Comparison of ENCODE assay signal across 9 cellular contexts in the genomic region with DNA sequence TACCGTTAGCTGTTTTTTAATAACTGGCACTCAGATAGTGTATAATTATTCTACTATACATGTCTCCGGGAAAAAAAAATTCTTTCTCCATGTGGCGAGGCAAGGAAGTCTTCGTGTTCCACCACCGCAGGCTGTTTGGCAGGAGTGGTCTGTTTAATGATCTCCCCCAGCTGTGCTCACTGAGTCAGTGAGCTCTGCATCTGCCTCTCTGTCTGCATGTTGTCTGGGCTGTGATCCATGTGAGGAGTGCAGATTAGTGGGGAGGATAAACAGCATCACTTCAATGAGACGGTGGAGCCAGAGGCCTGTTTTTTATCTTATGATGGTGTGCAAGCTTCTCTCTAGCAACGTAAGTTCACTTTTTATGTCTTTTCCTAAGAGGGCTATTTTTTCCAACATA.
DNase-seq lines count a peak whose midpoint lies in the region; ATAC-seq and TF ChIP-seq lines count a peak whose summit lies in the region.
"Had no signal": no experiment of that assay in that cellular context is flagged by ENCODE, and none has a peak within 500 bp of the region (broad histone marks: within the 10 kb centered on the region; RNA-seq: fewer than 3 reads in every experiment).

No MANE protein-coding gene starts in this region.

- TF ChIP-seq POLR2A in lower leg skin (IDR thresholded peaks at IDR 0.05) = no peak

- ATAC-seq in upper lobe of right lung = peak; percentile 86
- ATAC-seq in HG03342 (IDR thresholded peaks at IDR 0.05; ENCODE audit: unreplicated experiment) = no peak

- no peak overlapping the region for H3K4me2 ChIP-seq in mammary epithelial cell (ENCODE audit: insufficient read depth, low read depth, low read length)

- H3K27ac ChIP-seq in colonic mucosa = no peak overlapping the region
- H3K27ac ChIP-seq in upper lobe of right lung = no peak overlapping the region
- no peak overlapping the region for H3K27ac ChIP-seq in mammary epithelial cell (ENCODE audit: insufficient read depth, low read depth, low read length)

- no peaks in the 10 kb centered on the region for H3K79me2 ChIP-seq in mammary epithelial cell (ENCODE audit: insufficient read depth, low read length)

- BruUV-seq in mammary epithelial cell (replicated peaks; lab: Mats Ljungman, UMichigan) = no TSS peak

- no peaks in the 10 kb centered on the region for H4K20me1 ChIP-seq in mammary epithelial cell (ENCODE audit: insufficient read depth, low read length)

- in situ Hi-C loops in mammary epithelial cell (cut with MboI; ENCODE audit: low sequenced_read_pairs in 2 of 2) = no loop called here

- H3K4me3 ChIP-seq in colonic mucosa (no peak overlapping the region), lower leg skin (ENCODE audit: low read depth, poor library complexity, severe bottlenecking) (no peak overlapping the region), upper lobe of right lung (no peak overlapping the region), mammary epithelial cell (replicated peaks in 1 of 3; ENCODE audit: insufficient read depth in 1 of 3, low read depth in 2 of 3, low read length in 3 of 3) (no peak overlapping the region)

- intact Hi-C loops in colonic mucosa (cut with DNase I) (no loop called here), lower leg skin (cut with DNase I; ENCODE audit: low total_unique reads) (no loop called here), upper lobe of right lung (cut with DNase I) (no loop called here), mammary epithelial cell (cut with micrococcal nuclease) (no loop called here)

- 33 to 50% methylated on average over 7 of the region's 7 CpGs for WGBS in lower leg skin, 2 donors
- 56% methylated on average over 6 of the region's 7 CpGs for WGBS in mammary epithelial cell (ENCODE audit: low coverage, missing lambda C conversion rate)

- H3K9ac ChIP-seq in colonic mucosa (ENCODE audit: low read depth in 2 of 2, low read length in 2 of 2) (no peak overlapping the region), mammary epithelial cell (ENCODE audit: insufficient read depth, low read length) (no peak overlapping the region)

- TF ChIP-seq CTCF in colonic mucosa (IDR thresholded peaks at IDR 0.05) (no peak), lower leg skin (IDR thresholded peaks at IDR 0.05) (no peak), upper lobe of right lung (IDR thresholded peaks at IDR 0.05) (no peak), mammary epithelial cell (conservative IDR thresholded peaks at IDR 0.05 in 1 of 2, IDR thresholded peaks at IDR 0.05 in 1 of 2; ENCODE audit: extremely low read depth in 1 of 2, insufficient read depth in 1 of 2, low read depth in 1 of 2, low read length in 2 of 2) (no peak)

- no peak overlapping the region for H2AFZ ChIP-seq in mammary epithelial cell (ENCODE audit: low read depth, low read length)

- no peaks in the 10 kb centered on the region for H3K27me3 ChIP-seq in colonic mucosa
- H3K27me3 ChIP-seq in upper lobe of right lung = no peaks in the 10 kb centered on the region
- H3K27me3 ChIP-seq in mammary epithelial cell (ENCODE audit: insufficient read depth, low read length) = no peaks in the 10 kb centered on the region

- CTCF ChIA-PET in mammary epithelial cell (lab: Charles Lee; ENCODE audit: low non-redundant PET) = interaction anchor here (0.6 kb wide), 1 partner anchor 166 kb away, joined by 3 read pairs; no protein-coding TSS in a partner anchor

- no peaks in the 10 kb centered on the region for H3K9me3 ChIP-seq in colonic mucosa
- H3K9me3 ChIP-seq in upper lobe of right lung = no peaks in the 10 kb centered on the region
- H3K9me3 ChIP-seq in mammary epithelial cell (replicated peaks; ENCODE audit: insufficient read depth, low read length) = no peaks in the 10 kb centered on the region

- no peaks in the 10 kb centered on the region for H3K36me3 ChIP-seq in colonic mucosa
- peaks cover 12% of the 10 kb centered on the region for H3K36me3 ChIP-seq in upper lobe of right lung
- no peaks in the 10 kb centered on the region for H3K36me3 ChIP-seq in mammary epithelial cell (ENCODE audit: insufficient read depth, low read length)

- DNase-seq in NCI-H2081 (lab: John Stamatoyannopoulos, UW) (peak; percentile 70 to 91), colonic mucosa (peak; percentile 58), lower leg skin (ENCODE audit: low spot score in 2 of 2) (peak; percentile 74 to 88), upper lobe of right lung (no peak), mammary epithelial cell (no peak)
- DNase-seq in activated CD8-positive, alpha-beta memory T cell treated with anti-CD3 and anti-CD28 coated beads for 24 hours = no peak
- DNase-seq: activated T-cell treated with anti-CD3 and anti-CD28 coated beads for 4 hours, MM.1S had no signal

- H3K4me1 ChIP-seq in colonic mucosa = no peaks in the 10 kb centered on the region
- H3K4me1 ChIP-seq in upper lobe of right lung = peaks cover 27% of the 10 kb centered on the region
- H3K4me1 ChIP-seq in mammary epithelial cell (ENCODE audit: insufficient read depth, low read length) = no peaks in the 10 kb centered on the region

- dilution Hi-C loops in mammary epithelial cell (cut with HindIII; ENCODE audit: low sequenced_read_pairs) = no loop called here

Comparison
In these comparisons a context has a peak if more than half of its experiments do, and no peak if none do; other contexts are left out.
1. DNase-seq: peak in NCI-H2081 (2 of 2), colonic mucosa (single experiment) and lower leg skin (2 of 2); none in upper lobe of right lung (single experiment), activated CD8-positive, alpha-beta memory T cell treated with anti-CD3 and anti-CD28 coated beads for 24 hours (single experiment) and mammary epithelial cell (single experiment).